10 cellular contexts compared by ENCODE assay signal in genomic region chr3:152384412-152384811, GRCh38.
A peak's percentile ranks its signal among the peaks of the same experiment; 100 is the strongest.
DNase-seq lines count a peak whose midpoint lies in the region; ATAC-seq lines count a peak whose summit lies in the region.
"Had no signal": no experiment of that assay in that cellular context is flagged by ENCODE, and none has a peak within 500 bp of the region (broad histone marks: within the 10 kb centered on the region; RNA-seq: fewer than 3 reads in every experiment).

No MANE protein-coding gene starts in this region.

- no peaks in the 10 kb centered on the region for H3K9me3 ChIP-seq in T-helper 17 cell (ENCODE audit: control insufficient read depth, low read length, poor library complexity, severe bottlenecking)

- H3K36me3 Mint-ChIP-seq in activated CD4-positive, alpha-beta T cell treated with anti-CD3 and anti-CD28 coated beads for 36 hours (ENCODE audit: low read depth), result peaks cover 21% of the 10 kb centered on the region
- H3K36me3 Mint-ChIP-seq in T-helper 17 cell (ENCODE audit: low read depth), result peaks cover 3% of the 10 kb centered on the region

- no peak for DNase-seq in activated CD4-positive, alpha-beta T cell treated with anti-CD3 and anti-CD28 coated beads for 36 hours
- DNase-seq in activated CD4-positive, alpha-beta T cell treated with anti-CD3 and anti-CD28 coated beads for 1 hour, result no peak
- DNase-seq in T-helper 17 cell (no peak), kidney tubule cell (ENCODE audit: low spot score) (peak; percentile 32)
- no peak for DNase-seq in stimulated activated naive CD8-positive, alpha-beta T cell treated with anti-CD3 and anti-CD28 coated beads, Interleukin-15, amount 100 ng/mL, for 72 hours
- DNase-seq: NCI-H1105 had no signal

- H3K27me3 Mint-ChIP-seq in activated CD4-positive, alpha-beta T cell treated with anti-CD3 and anti-CD28 coated beads for 36 hours, result no peaks in the 10 kb centered on the region
- H3K27me3 Mint-ChIP-seq in T-helper 17 cell, result no peaks in the 10 kb centered on the region
- H3K27me3 Mint-ChIP-seq in stimulated activated naive CD8-positive, alpha-beta T cell treated with anti-CD3 and anti-CD28 coated beads, Interleukin-15, amount 100 ng/mL, for 72 hours, result no peaks in the 10 kb centered on the region
- H3K27me3 Mint-ChIP-seq: stimulated activated memory B cell treated with anti-CD40 and anti-IgM and Interleukin-4, amounts not matched to agents 10 μg/mL and 1 μg/mL and 100 μg/mL, for 72 hours had no signal

- CTCF ChIA-PET in activated CD4-positive, alpha-beta T cell treated with anti-CD3 and anti-CD28 coated beads for 36 hours (lab: Charles Lee), result no interaction called here

- intact Hi-C loops in activated CD4-positive, alpha-beta T cell treated with anti-CD3 and anti-CD28 coated beads for 36 hours (cut with DNase I, micrococcal nuclease), result no loop called here

- H3K4me1 Mint-ChIP-seq in activated CD4-positive, alpha-beta T cell treated with anti-CD3 and anti-CD28 coated beads for 36 hours, result peaks cover 81% of the 10 kb centered on the region
- H3K4me1 Mint-ChIP-seq in T-helper 17 cell, result peaks cover 31% of the 10 kb centered on the region
- peaks cover 63% of the 10 kb centered on the region for H3K4me1 Mint-ChIP-seq in stimulated activated naive CD8-positive, alpha-beta T cell treated with anti-CD3 and anti-CD28 coated beads, Interleukin-15, amount 100 ng/mL, for 72 hours

- H3K4me3 Mint-ChIP-seq in activated CD4-positive, alpha-beta T cell treated with anti-CD3 and anti-CD28 coated beads for 36 hours, result no peak overlapping the region
- H3K4me3 Mint-ChIP-seq in T-helper 17 cell, result no peak overlapping the region
- no peak overlapping the region for H3K4me3 Mint-ChIP-seq in stimulated activated naive CD8-positive, alpha-beta T cell treated with anti-CD3 and anti-CD28 coated beads, Interleukin-15, amount 100 ng/mL, for 72 hours
- H3K4me3 Mint-ChIP-seq: stimulated activated memory B cell treated with anti-CD40 and anti-IgM and Interleukin-4, amounts not matched to agents 10 μg/mL and 1 μg/mL and 100 μg/mL, for 72 hours had no signal

- ATAC-seq in activated CD4-positive, alpha-beta T cell treated with anti-CD3 and anti-CD28 coated beads for 36 hours, result peak; percentile 90
- ATAC-seq in T-helper 17 cell (peak; percentile 61), HG02970 (IDR thresholded peaks at IDR 0.05; ENCODE audit: low FRiP score, unreplicated experiment) (no peak), HG02973 (IDR thresholded peaks at IDR 0.05; ENCODE audit: unreplicated experiment) (no peak), HG02588 (IDR thresholded peaks at IDR 0.05; ENCODE audit: unreplicated experiment) (no peak)
- peak; percentile 81 for ATAC-seq in stimulated activated naive CD8-positive, alpha-beta T cell treated with anti-CD3 and anti-CD28 coated beads, Interleukin-15, amount 100 ng/mL, for 72 hours
- ATAC-seq: stimulated activated memory B cell treated with anti-CD40 and anti-IgM and Interleukin-4, amounts not matched to agents 10 μg/mL and 1 μg/mL and 100 μg/mL, for 72 hours had no signal

- H3K9me3 Mint-ChIP-seq in activated CD4-positive, alpha-beta T cell treated with anti-CD3 and anti-CD28 coated beads for 36 hours (ENCODE audit: low read depth), result no peaks in the 10 kb centered on the region
- no peaks in the 10 kb centered on the region for H3K9me3 Mint-ChIP-seq in stimulated activated naive CD8-positive, alpha-beta T cell treated with anti-CD3 and anti-CD28 coated beads, Interleukin-15, amount 100 ng/mL, for 72 hours
- H3K9me3 Mint-ChIP-seq: stimulated activated memory B cell treated with anti-CD40 and anti-IgM and Interleukin-4, amounts not matched to agents 10 μg/mL and 1 μg/mL and 100 μg/mL, for 72 hours had no signal

- POLR2A ChIA-PET in activated CD4-positive, alpha-beta T cell treated with anti-CD3 and anti-CD28 coated beads for 36 hours (lab: Charles Lee), result no interaction called here

- H3K27ac Mint-ChIP-seq in activated CD4-positive, alpha-beta T cell treated with anti-CD3 and anti-CD28 coated beads for 36 hours, result peak overlapping the region; percentile 63
- peak overlapping the region; percentile 91 for H3K27ac Mint-ChIP-seq in T-helper 17 cell
- no peak overlapping the region for H3K27ac Mint-ChIP-seq in stimulated activated naive CD8-positive, alpha-beta T cell treated with anti-CD3 and anti-CD28 coated beads, Interleukin-15, amount 100 ng/mL, for 72 hours
- H3K27ac Mint-ChIP-seq: stimulated activated memory B cell treated with anti-CD40 and anti-IgM and Interleukin-4, amounts not matched to agents 10 μg/mL and 1 μg/mL and 100 μg/mL, for 72 hours had no signal

Comparison
In these comparisons a context has a peak if more than half of its experiments do, and no peak if none do; other contexts are left out.
1. ATAC-seq: peak in activated CD4-positive, alpha-beta T cell treated with anti-CD3 and anti-CD28 coated beads for 36 hours (single experiment), T-helper 17 cell (single experiment) and stimulated activated naive CD8-positive, alpha-beta T cell treated with anti-CD3 and anti-CD28 coated beads, Interleukin-15, amount 100 ng/mL, for 72 hours (single experiment); none in HG02970 (single experiment), HG02973 (single experiment) and HG02588 (single experiment).
2. H3K27ac Mint-ChIP-seq: peak in activated CD4-positive, alpha-beta T cell treated with anti-CD3 and anti-CD28 coated beads for 36 hours (single experiment) and T-helper 17 cell (single experiment); none in stimulated activated naive CD8-positive, alpha-beta T cell treated with anti-CD3 and anti-CD28 coated beads, Interleukin-15, amount 100 ng/mL, for 72 hours (0 of 2).